8 cellular contexts compared by ENCODE assay signal in the genomic region with DNA sequence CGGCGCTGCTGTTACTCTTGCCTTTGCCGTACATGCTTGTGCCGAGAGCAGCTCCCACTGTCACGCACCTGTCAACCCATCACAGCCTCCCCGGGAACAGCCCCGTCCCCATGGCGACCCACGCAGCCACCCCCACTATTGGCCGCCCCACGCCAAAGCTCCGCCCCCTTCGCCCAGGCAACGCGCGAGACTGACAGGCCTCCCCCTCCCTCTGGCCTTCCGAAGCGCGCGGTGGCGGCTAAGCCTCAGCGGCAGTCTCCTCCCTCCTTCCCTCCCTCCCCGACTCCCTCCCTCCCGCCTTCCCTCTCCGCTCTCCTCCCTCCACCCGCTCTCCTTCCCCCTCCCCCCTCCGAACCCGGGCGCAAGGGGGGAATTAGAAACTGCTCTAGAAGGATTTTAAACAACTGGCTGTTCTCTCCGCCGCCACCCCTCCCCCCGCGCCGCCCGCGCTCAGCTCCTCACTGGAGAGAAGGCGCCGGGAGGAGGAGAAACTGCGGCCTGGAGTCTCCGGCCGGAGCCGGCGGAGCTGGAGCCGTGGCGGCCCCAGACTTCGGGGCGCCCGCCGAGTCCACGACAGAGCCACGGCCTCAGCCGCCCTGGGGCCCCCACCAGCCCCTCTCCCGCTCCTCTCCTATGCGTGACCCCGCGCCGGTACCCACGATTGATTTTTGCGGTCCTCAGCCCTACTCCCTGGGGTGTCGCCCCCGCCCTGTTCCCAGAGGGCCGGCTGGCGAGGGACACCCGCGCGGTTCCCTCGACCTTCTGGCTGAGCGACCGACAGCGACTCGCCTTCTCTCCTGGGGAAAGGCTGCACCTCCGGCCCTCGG. TPM values are rescaled to one million over a fixed set of nuclear protein-coding genes. Genes with fewer than 3 reads are reported as not detected.
DNase-seq lines count a peak whose midpoint lies in the region; ATAC-seq, FAIRE-seq and TF ChIP-seq lines count a peak whose summit lies in the region.

A gene (minus strand): TSS at position 89 of the 827 bp plus-strand sequence. CDS start 55 bp downstream, at position 34.

- ATAC-seq in GM21367 (IDR thresholded peaks at IDR 0.05; ENCODE audit: unreplicated experiment) = peak; percentile 68
- ATAC-seq in activated CD8-positive, alpha-beta memory T cell treated with anti-CD3 and anti-CD28 coated beads, Interleukin-2, amount 10 ng/mL, durations not matched to agents 7 days and 5 days = peak; percentile 89

- H3K4me1 ChIP-seq in Caco-2 = peaks cover 21% of the 10 kb centered on the region
- H3K4me1 ChIP-seq in H1 (replicated peaks in 1 of 4; ENCODE audit: control insufficient read depth in 3 of 4, insufficient read depth in 4 of 4, low read length in 3 of 4) = peaks cover 4 to 25% (median 13%) of the 10 kb centered on the region in 4 experiments; a peak in 6 of 7 replicates
- peaks cover 3% of the 10 kb centered on the region for H3K4me1 ChIP-seq in mesendoderm (ENCODE audit: control insufficient read depth, low read depth, low read length)

- peak; percentile 98 for DNase-seq in Caco-2
- peak; percentile 90 for DNase-seq in HT1080 (ENCODE audit: low read depth)
- peak; percentile 96 for DNase-seq in NOMO-1 treated with dmso at 0.1 percent for 144 hours (lab: John Stamatoyannopoulos, UW; ENCODE audit: unreplicated experiment)
- DNase-seq in activated CD8-positive, alpha-beta memory T cell treated with anti-CD3 and anti-CD28 coated beads, Interleukin-2, amount 10 ng/mL, durations not matched to agents 7 days and 5 days = peak; percentile 98
- DNase-seq in H1 (ENCODE audit: low read depth in 1 of 2, low spot score in 2 of 2) = peak; percentile 95 to 100
- peak; percentile 99 for DNase-seq in mesendoderm
- peak; percentile 98 for DNase-seq in stimulated activated CD8-positive, alpha-beta memory T cell treated with anti-CD3 and anti-CD28 coated beads, Interleukin-12 subunit alpha, Interleukin-12 subunit beta, amount 100 ng/mL, for 4 hours (ENCODE audit: low read depth)

- H3K79me1 ChIP-seq in H1 (ENCODE audit: low read depth, low read length) = no peaks in the 10 kb centered on the region
- H3K79me1 ChIP-seq in mesendoderm (ENCODE audit: low read length) = no peaks in the 10 kb centered on the region

- no peaks in the 10 kb centered on the region for H3K36me3 Mint-ChIP-seq in Caco-2 (ENCODE audit: insufficient read depth, unreplicated experiment)
- H3K36me3 Mint-ChIP-seq in activated CD8-positive, alpha-beta memory T cell treated with anti-CD3 and anti-CD28 coated beads, Interleukin-2, amount 10 ng/mL, durations not matched to agents 7 days and 5 days = no peaks in the 10 kb centered on the region

- H3K9ac ChIP-seq in H1 (replicated peaks in 1 of 4; ENCODE audit: extremely low read depth in 1 of 4, low read depth in 3 of 4, low read length in 3 of 4) (peak within 1 kb of the TSS; percentile 15 to 77 (median 42); a peak in 4 of 7 replicates), mesendoderm (ENCODE audit: low read length) (peak within 1 kb of the TSS; percentile 84)

- TF ChIP-seq CTCF in Caco-2 (IDR thresholded peaks at IDR 0.05; ENCODE audit: insufficient read depth in 1 of 2, low read depth in 1 of 2, low read length in 1 of 2, severe bottlenecking in 1 of 2, unreplicated experiment in 1 of 2) (no peak), H1 (IDR thresholded peaks at IDR 0.05; ENCODE audit: control extremely low read depth in 1 of 3, insufficient read depth in 1 of 3, low read depth in 1 of 3, low read length in 3 of 3) (peak in 1 of 3 experiments; percentile 9; a peak in 1 of 4 replicates)

- no peaks in the 10 kb centered on the region for H4K20me1 ChIP-seq in H1 (replicated peaks in 1 of 2; ENCODE audit: control insufficient read depth in 1 of 2, insufficient read depth in 2 of 2, low read length in 2 of 2)

- peak within 1 kb of the TSS; percentile 93 for H4K8ac ChIP-seq in H1 (ENCODE audit: extremely low read depth, insufficient read depth, low read length)
- peak within 1 kb of the TSS; percentile 99 for H4K8ac ChIP-seq in mesendoderm (ENCODE audit: low read depth, low read length)

- H2BK120ac ChIP-seq in H1 (replicated peaks; ENCODE audit: low read depth, low read length) = no peak within 1 kb of the TSS
- H2BK120ac ChIP-seq in mesendoderm (ENCODE audit: low read depth, low read length) = peak within 1 kb of the TSS; percentile 95

- H3K36me3 ChIP-seq in Caco-2 (ENCODE audit: control insufficient read depth, insufficient read depth, low read length) (no peaks in the 10 kb centered on the region), H1 (ENCODE audit: control insufficient read depth in 2 of 4, insufficient read depth in 4 of 4, low read length in 3 of 4) (no peaks in the 10 kb centered on the region), mesendoderm (ENCODE audit: control insufficient read depth, insufficient read depth, low read length) (no peaks in the 10 kb centered on the region)

- FAIRE-seq in H1 (lab: Jason Lieb, UNC) = no peak

- peak; percentile 59 to 67 for TF ChIP-seq RAD21 in H1 (IDR thresholded peaks at IDR 0.05 in 1 of 2, conservative IDR thresholded peaks at IDR 0.05 in 1 of 2; ENCODE audit: low read depth in 2 of 2, low read length in 2 of 2)

- H2BK20ac ChIP-seq in H1 (ENCODE audit: low read length) = no peak within 1 kb of the TSS; the same call in 1 of the 2 replicates

- no peak within 1 kb of the TSS for H3K14ac ChIP-seq in H1 (ENCODE audit: insufficient read length)

- H4K91ac ChIP-seq in H1 (replicated peaks; ENCODE audit: insufficient read length, low read length) = peak within 1 kb of the TSS; percentile 19

- POLR2A ChIA-PET in Caco-2 (lab: Charles Lee) (interaction anchor here (0.5 to 1.4 kb wide), 4 partner anchors 20 to 179 kb away, joined by 3 to 32 read pairs (median 3); no protein-coding TSS in a partner anchor), H1 (lab: Charles Lee; ENCODE audit: partially characterized antibody) (interaction anchor here (0.6 to 8.0 kb wide), 13 partner anchors 8 to 450 kb away, joined by 3 to 157 read pairs (median 3); a partner anchor contains a TSS)

- H3K79me2 ChIP-seq in H1 (ENCODE audit: control insufficient read depth in 1 of 2, insufficient read depth in 2 of 2, low read length in 2 of 2) (peaks cover 0 to 5% of the 10 kb centered on the region in 2 experiments; a peak in 1 of 4 replicates), mesendoderm (ENCODE audit: control insufficient read depth, insufficient read depth, low read length) (no peaks in the 10 kb centered on the region)

- H3K4ac ChIP-seq in H1 (replicated peaks; ENCODE audit: insufficient read length, low read depth, low read length) (no peak within 1 kb of the TSS), mesendoderm (ENCODE audit: low read depth, low read length) (peak within 1 kb of the TSS; percentile 99)

- peaks cover 10% of the 10 kb centered on the region for H3K23me2 ChIP-seq in H1 (ENCODE audit: low read depth, low read length)

- H3K9me3 ChIP-seq in Caco-2 = no peaks in the 10 kb centered on the region
- H3K9me3 ChIP-seq in H1 (ENCODE audit: insufficient read depth in 2 of 2, low read depth in 1 of 2, low read length in 1 of 2) = no peaks in the 10 kb centered on the region

- peaks cover 8% of the 10 kb centered on the region for H3K27me3 Mint-ChIP-seq in Caco-2 (ENCODE audit: insufficient read depth, unreplicated experiment)
- peaks cover 30% of the 10 kb centered on the region for H3K27me3 Mint-ChIP-seq in activated CD8-positive, alpha-beta memory T cell treated with anti-CD3 and anti-CD28 coated beads, Interleukin-2, amount 10 ng/mL, durations not matched to agents 7 days and 5 days

- H2BK12ac ChIP-seq in H1 (ENCODE audit: low read depth, low read length) = peak within 1 kb of the TSS; percentile 77; the same call in 1 of the 2 replicates

- intact Hi-C loops in Caco-2 (cut with micrococcal nuclease; ENCODE audit: unreplicated experiment) = loop anchor here (1.0 to 5.0 kb wide), 5 partner anchors 100 to 414 kb away; a partner anchor contains a TSS

- TF ChIP-seq EP300 in H1 (IDR thresholded peaks at IDR 0.05; ENCODE audit: borderline replicate concordance in 1 of 2, low read depth in 2 of 2, low read length in 2 of 2) = peak; percentile 96 to 99

- H3K56ac ChIP-seq in H1 (replicated peaks; ENCODE audit: insufficient read length, low read depth, low read length) = peak within 1 kb of the TSS; percentile 65
- H3K56ac ChIP-seq in mesendoderm (ENCODE audit: low read length) = peak within 1 kb of the TSS; percentile 90

- H3K23ac ChIP-seq in H1 (ENCODE audit: insufficient read length) (no peak within 1 kb of the TSS), mesendoderm (ENCODE audit: low read length) (peak within 1 kb of the TSS; percentile 83)

- CTCF ChIA-PET in Caco-2 (lab: Charles Lee) (interaction anchor here (0.7 to 2.4 kb wide), 4 partner anchors 10 to 415 kb away, joined by 3 to 23 read pairs (median 4); no protein-coding TSS in a partner anchor), H1 (lab: Charles Lee; ENCODE audit: partially characterized antibody) (interaction anchor here (1.3 to 2.7 kb wide), 5 partner anchors 10 to 105 kb away, joined by 3 to 19 read pairs (median 7); no protein-coding TSS in a partner anchor)
- CTCF ChIA-PET in activated CD8-positive, alpha-beta memory T cell treated with anti-CD3 and anti-CD28 coated beads, Interleukin-2, amount 10 ng/mL, durations not matched to agents 7 days and 5 days (lab: Charles Lee) = interaction anchor here (1.4 to 2.7 kb wide), 7 partner anchors 28 to 415 kb away, joined by 3 to 24 read pairs (median 7); no protein-coding TSS in a partner anchor

- H3K4me3 ChIP-seq in Caco-2 (ENCODE audit: low read depth, low read length) (peak within 1 kb of the TSS; percentile 86), H1 (ENCODE audit: extremely low read depth in 1 of 4, insufficient read depth in 2 of 4, low read depth in 3 of 4, low read length in 4 of 4) (peak within 1 kb of the TSS; percentile 49 to 84 (median 68)), mesendoderm (ENCODE audit: low read length) (peak within 1 kb of the TSS; percentile 84)

- WGBS in H1 (ENCODE audit: extremely low coverage in 1 of 2, insufficient coverage in 1 of 2, insufficient read length in 1 of 2, insufficient replicate concordance in 2 of 2, low coverage in 1 of 2, low lambda C conversion rate in 2 of 2, missing lambda C conversion rate in 1 of 2), 2 experiments = 1% methylated on average over 26 of the region's 73 CpGs; no CpG with 5 or more reads in 1 of the 2 experiments
- no CpG with 5 or more reads among the region's 73 CpGs for WGBS in mesendoderm (ENCODE audit: extremely low coverage, insufficient coverage, low lambda C conversion rate)

- peak within 1 kb of the TSS; percentile 73; the same call in 1 of the 2 replicates for H3K18ac ChIP-seq in H1 (ENCODE audit: extremely low read depth, low read length)
- H3K18ac ChIP-seq in mesendoderm (ENCODE audit: low read length) = peak within 1 kb of the TSS; percentile 100

- H3K4me2 ChIP-seq in H1 (ENCODE audit: insufficient read depth in 1 of 2, low read depth in 2 of 2, low read length in 2 of 2) (peak within 1 kb of the TSS; percentile 76 to 88), mesendoderm (ENCODE audit: low read length) (peak within 1 kb of the TSS; percentile 56)

- peak within 1 kb of the TSS; percentile 10 for H3K27ac Mint-ChIP-seq in Caco-2 (ENCODE audit: unreplicated experiment)
- H3K27ac Mint-ChIP-seq in activated CD8-positive, alpha-beta memory T cell treated with anti-CD3 and anti-CD28 coated beads, Interleukin-2, amount 10 ng/mL, durations not matched to agents 7 days and 5 days = peak within 1 kb of the TSS; percentile 84

- H2AK5ac ChIP-seq in H1 (ENCODE audit: low read depth, low read length) (no peak within 1 kb of the TSS), mesendoderm (ENCODE audit: low read length) (peak within 1 kb of the TSS; percentile 32)

- H2BK15ac ChIP-seq in H1 (ENCODE audit: low read length) (no peak within 1 kb of the TSS), mesendoderm (replicated peaks; ENCODE audit: low read depth) (peak within 1 kb of the TSS; percentile 80)

- peaks cover 11% of the 10 kb centered on the region for H3K4me1 Mint-ChIP-seq in Caco-2 (ENCODE audit: low read depth, unreplicated experiment)
- peaks cover 22% of the 10 kb centered on the region for H3K4me1 Mint-ChIP-seq in activated CD8-positive, alpha-beta memory T cell treated with anti-CD3 and anti-CD28 coated beads, Interleukin-2, amount 10 ng/mL, durations not matched to agents 7 days and 5 days

- peak within 1 kb of the TSS; percentile 55; the same call in 1 of the 2 replicates for H2BK5ac ChIP-seq in H1 (ENCODE audit: low read depth, low read length)
- H2BK5ac ChIP-seq in mesendoderm (ENCODE audit: low read length) = peak within 1 kb of the TSS; percentile 77

- H3K27ac ChIP-seq in H1 (ENCODE audit: low read depth, low read length) = no peak within 1 kb of the TSS
- peak within 1 kb of the TSS; percentile 77 for H3K27ac ChIP-seq in mesendoderm (ENCODE audit: low read depth, low read length)

- peak within 1 kb of the TSS; percentile 86 for H3K4me3 Mint-ChIP-seq in Caco-2 (ENCODE audit: unreplicated experiment)
- peak within 1 kb of the TSS; percentile 88 for H3K4me3 Mint-ChIP-seq in activated CD8-positive, alpha-beta memory T cell treated with anti-CD3 and anti-CD28 coated beads, Interleukin-2, amount 10 ng/mL, durations not matched to agents 7 days and 5 days

- H4K5ac ChIP-seq in H1 (ENCODE audit: insufficient read length, low read depth, low read length) = peak within 1 kb of the TSS; percentile 92
- H4K5ac ChIP-seq in mesendoderm (ENCODE audit: low read length) = no peak within 1 kb of the TSS

- peak in 1 of 2 experiments; percentile 30; a peak in 1 of 3 replicates for TF ChIP-seq POLR2A in H1 (IDR thresholded peaks at IDR 0.05; ENCODE audit: control extremely low read depth in 1 of 2, low read depth in 2 of 2, low read length in 2 of 2)

- no peaks in the 10 kb centered on the region for H3K9me3 Mint-ChIP-seq in Caco-2 (ENCODE audit: unreplicated experiment)
- no peaks in the 10 kb centered on the region for H3K9me3 Mint-ChIP-seq in activated CD8-positive, alpha-beta memory T cell treated with anti-CD3 and anti-CD28 coated beads, Interleukin-2, amount 10 ng/mL, durations not matched to agents 7 days and 5 days (ENCODE audit: low read depth)

- H2AFZ ChIP-seq in H1 (ENCODE audit: low read length) = no peak within 1 kb of the TSS

- H3K27me3 ChIP-seq in Caco-2 (replicated peaks; ENCODE audit: control insufficient read depth, insufficient read depth, low read length) (no peaks in the 10 kb centered on the region), H1 (replicated peaks in 1 of 4; ENCODE audit: control insufficient read depth in 3 of 4, extremely low read depth in 1 of 4, insufficient read depth in 3 of 4, low read length in 3 of 4) (no peaks in the 10 kb centered on the region; a peak in 1 of 7 replicates), mesendoderm (ENCODE audit: insufficient read depth, low read length, poor library complexity) (no peaks in the 10 kb centered on the region)

- BruUV-seq in Caco-2 (replicated peaks; lab: Mats Ljungman, UMichigan) = no TSS peak

RNA-seq across cellular contexts. Expression of the gene that starts here (rescaled TPM):
- 2.5 and 3.3 TPM in 2 replicates for total RNA-seq in Caco-2 (2022)
- total RNA-seq in HT1080 (2014; rRNA removed; shearing (Covaris generic)) = 8.6 and 11.2 TPM in 2 replicates
- polyA plus RNA-seq in HT1080 (2015; cell fraction: cytosol; rRNA removed) = 8.8 and 9.0 TPM in 2 replicates
- polyA plus RNA-seq in HT1080 (2015; cell fraction: nucleus; rRNA removed) = 9.5 and 9.8 TPM in 2 replicates
- total RNA-seq in activated CD8-positive, alpha-beta memory T cell treated with anti-CD3 and anti-CD28 coated beads, Interleukin-2, amount 10 ng/mL, durations not matched to agents 7 days and 5 days = 10 to 100 TPM; 13.1 to 21.5 TPM
- total RNA-seq in H1 (2021; fragmentation: NEBNext Ultra II Directional; extraction: Animal tissue kit (Norgen Biotek cat#: 25700)) = 21.5 and 27.6 TPM in 2 replicates
- 26.0 and 36.2 TPM in 2 replicates for polyA plus RNA-seq in H1 (2011; rRNA removed)
- polyA plus RNA-seq in H1 (2011; cell fraction: cytosol; rRNA removed) = 35.4 TPM
- polyA plus RNA-seq in H1 (2011; cell fraction: nucleus; rRNA removed) = 54.6 TPM
- polyA plus RNA-seq in H1 (2012, experiment 1 of 2) = 25.0 to 30.5 TPM (median 29.4 TPM) in 4 replicates
- 14.7 TPM for polyA plus RNA-seq in H1 (2012, experiment 2 of 2)
- polyA plus RNA-seq in H1 (2013, experiment 1 of 2) = 8.8 TPM
- polyA plus RNA-seq in H1 (2013, experiment 2 of 2) = 8.3 TPM
- polyA minus RNA-seq in H1 (2011; rRNA and poly(A)+ RNA removed) = 62.9 and 71.9 TPM in 2 replicates
- polyA minus RNA-seq in H1 (2011; cell fraction: cytosol; rRNA and poly(A)+ RNA removed) = 32.3 TPM
- polyA minus RNA-seq in H1 (2011; cell fraction: nucleus; rRNA and poly(A)+ RNA removed) = 69.2 TPM
- 8.0 TPM for polyA plus RNA-seq in mesendoderm (2013, experiment 1 of 2)
- 8.2 TPM for polyA plus RNA-seq in mesendoderm (2013, experiment 2 of 2)
